Comparison of ENCODE assay signal across 8 cellular contexts in genomic region chr22:48178536-48178935, GRCh38.
"Had no signal": no experiment of that assay in that cellular context is flagged by ENCODE, and none has a peak within 500 bp of the region (broad histone marks: within the 10 kb centered on the region; RNA-seq: fewer than 3 reads in every experiment).

No MANE protein-coding gene starts in this region.

- ATAC-seq: HepG2 had no signal

- H3K36me3 Mint-ChIP-seq: IgD-negative memory B cell had no signal

- H3K9me3 Mint-ChIP-seq: IgD-negative memory B cell had no signal

- H3K27ac Mint-ChIP-seq: IgD-negative memory B cell had no signal

- DNase-seq: GM23248, GOT3, H7, HCEC 1CT, KBM-7 had no signal

- H3K4me3 ChIP-seq: GM23248 had no signal

- H3K4me3 Mint-ChIP-seq: IgD-negative memory B cell had no signal

- H3K27ac ChIP-seq: GM23248, HL-60 had no signal

- H3K4me1 Mint-ChIP-seq: IgD-negative memory B cell had no signal

- H3K9ac ChIP-seq: GM23248 had no signal
